In the genomic region with DNA sequence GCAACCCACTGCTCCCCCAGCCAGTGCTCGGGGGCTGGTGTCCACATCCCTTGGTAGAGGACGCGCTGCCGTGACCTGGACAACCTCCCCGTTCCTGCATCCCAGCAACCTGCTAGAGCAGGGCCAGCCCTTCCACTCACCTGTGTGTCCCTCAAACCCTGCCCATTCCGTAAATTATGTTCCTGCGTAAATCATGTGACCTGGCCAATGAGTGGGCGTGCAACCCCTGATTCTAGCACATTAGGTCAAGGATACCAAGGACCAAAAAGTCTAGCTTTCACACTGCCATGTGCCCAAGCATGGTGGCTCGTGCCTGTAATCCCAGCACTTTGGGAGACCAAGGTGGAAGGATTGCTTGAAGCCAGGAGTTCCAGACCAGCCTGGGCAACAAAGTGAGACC, we compare ENCODE assay signal across 20 cellular contexts. TPM values are rescaled to one million over a fixed set of nuclear protein-coding genes. Genes with fewer than 3 reads are reported as not detected.
"Had no signal": no experiment of that assay in that cellular context is flagged by ENCODE, and none has a peak within 500 bp of the region (broad histone marks: within the 10 kb centered on the region; RNA-seq: fewer than 3 reads in every experiment).

No MANE protein-coding gene starts in this region.

- H3K27ac ChIP-seq: ascending aorta, coronary artery, lower lobe of right lung, SJSA1, thyroid gland, WERI-Rb-1 had no signal

- H3K27me3 Mint-ChIP-seq: natural killer cell treated with Interleukin-12 subunit alpha and Interleukin-12 subunit beta and Interleukin-15 and Interleukin-18, amount 100 ng/mL, for 72 hours; stimulated activated memory B cell treated with anti-CD40 and anti-IgM and Interleukin-4, amounts not matched to agents 10 μg/mL and 1 μg/mL and 100 μg/mL, for 72 hours had no signal

- H3K36me3 Mint-ChIP-seq: natural killer cell treated with Interleukin-12 subunit alpha and Interleukin-12 subunit beta and Interleukin-15 and Interleukin-18, amount 100 ng/mL, for 72 hours had no signal

- H3K27ac Mint-ChIP-seq: natural killer cell treated with Interleukin-12 subunit alpha and Interleukin-12 subunit beta and Interleukin-15 and Interleukin-18, amount 100 ng/mL, for 72 hours; stimulated activated memory B cell treated with anti-CD40 and anti-IgM and Interleukin-4, amounts not matched to agents 10 μg/mL and 1 μg/mL and 100 μg/mL, for 72 hours had no signal

- H3K9me3 ChIP-seq: ascending aorta, lower lobe of right lung, SJSA1, spleen, thyroid gland had no signal

- DNase-seq: activated CD4-positive, alpha-beta T cell treated with anti-CD3 and anti-CD28 coated beads for 1 hour; activated gamma-delta T cell; foreskin melanocyte; glutamatergic neuron; hypothalamus; lower lobe of right lung; posterior cingulate gyrus; spleen; stimulated activated CD4-positive, alpha-beta T cell treated with anti-CD3 and anti-CD28 coated beads, Interleukin-4, amount 100 ng/mL, for 4 hours; T-helper 2 cell; thyroid gland; WERI-Rb-1 had no signal

- ATAC-seq: lower lobe of right lung; natural killer cell treated with Interleukin-12 subunit alpha and Interleukin-12 subunit beta and Interleukin-15 and Interleukin-18, amount 100 ng/mL, for 72 hours; stimulated activated memory B cell treated with anti-CD40 and anti-IgM and Interleukin-4, amounts not matched to agents 10 μg/mL and 1 μg/mL and 100 μg/mL, for 72 hours had no signal

- H3K4me3 Mint-ChIP-seq: natural killer cell treated with Interleukin-12 subunit alpha and Interleukin-12 subunit beta and Interleukin-15 and Interleukin-18, amount 100 ng/mL, for 72 hours; stimulated activated memory B cell treated with anti-CD40 and anti-IgM and Interleukin-4, amounts not matched to agents 10 μg/mL and 1 μg/mL and 100 μg/mL, for 72 hours had no signal

- H3K4me3 ChIP-seq: ascending aorta, coronary artery, lower lobe of right lung, SJSA1, spleen, thyroid gland had no signal

- H3K9me3 Mint-ChIP-seq: natural killer cell treated with Interleukin-12 subunit alpha and Interleukin-12 subunit beta and Interleukin-15 and Interleukin-18, amount 100 ng/mL, for 72 hours; stimulated activated memory B cell treated with anti-CD40 and anti-IgM and Interleukin-4, amounts not matched to agents 10 μg/mL and 1 μg/mL and 100 μg/mL, for 72 hours had no signal

- H3K27me3 ChIP-seq: ascending aorta, SJSA1, spleen, thyroid gland had no signal

RNA-seq across cellular contexts. Expression of gene CD5, which starts 25.7 kb away (rescaled TPM):
- total RNA-seq: epithelial cell of proximal tubule, renal cortical epithelial cell, SJSA1 had no signal
- polyA plus RNA-seq: keratinocyte had no signal
